27 cellular contexts compared by ENCODE assay signal in genomic region chr5:125698420-125698819, GRCh38.
"Had no signal": no experiment of that assay in that cellular context is flagged by ENCODE, and none has a peak within 500 bp of the region (broad histone marks: within the 10 kb centered on the region; RNA-seq: fewer than 3 reads in every experiment).

No MANE protein-coding gene starts in this region.

- H3K4me1 ChIP-seq: prostate gland had no signal

- H3K27me3 ChIP-seq: neural progenitor cell, ovary, right atrium auricular region, right lobe of liver, sigmoid colon, stomach, thyroid gland, tibial nerve, upper lobe of left lung, vagina had no signal

- H3K4me3 ChIP-seq: neural progenitor cell, ovary, prostate gland, right atrium auricular region, right lobe of liver, sigmoid colon, stomach, thoracic aorta, thyroid gland, tibial nerve, upper lobe of left lung, vagina had no signal

- H3K36me3 ChIP-seq: neural progenitor cell, ovary, prostate gland, right atrium auricular region, right lobe of liver, sigmoid colon, stomach, thoracic aorta, thyroid gland, tibial nerve, upper lobe of left lung, vagina had no signal

- DNase-seq: naive B cell; naive thymus-derived CD8-positive, alpha-beta T cell; occipital lobe; ovary; retina; right lobe of liver; sigmoid colon; small intestine; stimulated activated CD4-positive, alpha-beta T cell treated with anti-CD3 and anti-CD28 coated beads, Interleukin-15, amount 100 ng/mL, for 24 hours; stimulated activated CD4-positive, alpha-beta T cell treated with anti-CD3 and anti-CD28 coated beads, Interleukin-2, amount 100 ng/mL, for 24 hours; stimulated activated CD4-positive, alpha-beta T cell treated with anti-CD3 and anti-CD28 coated beads, Interleukin-2, amount 100 ng/mL, for 48 hours; stimulated activated CD4-positive, alpha-beta T cell treated with anti-CD3 and anti-CD28 coated beads, Interleukin-4, amount 100 ng/mL, for 24 hours; stimulated activated naive B cell treated with anti-CD40 and anti-IgM and Interleukin-4, amounts not matched to agents 10 μg/mL and 1 μg/mL and 100 μg/mL, for 72 hours; stimulated activated naive CD4-positive, alpha-beta T cell treated with Interleukin-2 at 50 U/mL for 16 hours; stomach; thyroid gland; trophoblast cell; upper lobe of left lung had no signal

- H3K4me2 ChIP-seq: neural progenitor cell had no signal

- H3K27ac ChIP-seq: neural progenitor cell, ovary, prostate gland, right atrium auricular region, right lobe of liver, sigmoid colon, stomach, thoracic aorta, thyroid gland, tibial nerve, upper lobe of left lung, vagina had no signal

- H2AFZ ChIP-seq: neural progenitor cell had no signal

- H3K9me3 ChIP-seq: ovary, prostate gland, right atrium auricular region, right lobe of liver, sigmoid colon, thoracic aorta, thyroid gland, upper lobe of left lung, vagina had no signal

- ATAC-seq: naive thymus-derived CD8-positive, alpha-beta T cell; natural killer cell treated with Interleukin-12 subunit alpha and Interleukin-12 subunit beta and Interleukin-15 and Interleukin-18, amount 100 ng/mL, for 72 hours; right lobe of liver; stimulated activated effector memory CD8-positive, alpha-beta T cell treated with anti-CD3 and anti-CD28 coated beads, Interleukin-12 subunit alpha, Interleukin-12 subunit beta, amount 100 ng/mL, for 72 hours; stimulated activated naive B cell treated with anti-CD40 and anti-IgM and Interleukin-4, amounts not matched to agents 10 μg/mL and 1 μg/mL and 100 μg/mL, for 72 hours had no signal

- FAIRE-seq: urothelium cell line had no signal
